23 cellular contexts compared by ENCODE assay signal in the genomic region with DNA sequence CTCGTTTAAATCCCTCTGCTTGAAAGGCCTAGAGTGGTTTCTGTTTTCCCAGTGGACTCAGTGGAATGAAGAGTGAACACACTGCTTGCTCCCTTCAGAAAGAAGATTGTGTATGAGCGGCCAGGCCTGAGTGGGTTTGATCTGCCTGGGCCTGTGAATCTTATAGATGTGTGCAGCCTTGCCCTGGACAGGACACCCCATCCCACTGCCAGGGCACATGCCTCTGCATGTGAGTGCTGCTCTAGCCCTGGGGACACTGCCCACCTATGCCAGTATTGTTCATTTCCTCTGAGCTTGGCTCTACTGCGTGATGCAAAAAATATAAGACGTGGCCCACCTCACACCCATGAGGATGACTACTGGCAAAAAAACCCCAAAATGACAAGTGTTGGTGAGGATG.
"Had no signal": no experiment of that assay in that cellular context is flagged by ENCODE, and none has a peak within 500 bp of the region (broad histone marks: within the 10 kb centered on the region; RNA-seq: fewer than 3 reads in every experiment).

No MANE protein-coding gene starts in this region.

- H3K4me1 ChIP-seq: adrenal gland had no signal

- DNase-seq: activated CD4-positive, alpha-beta T cell treated with anti-CD3 and anti-CD28 coated beads for 1 hour; activated CD4-positive, alpha-beta T cell treated with anti-CD3 and anti-CD28 coated beads, Interleukin-2, amount 10 ng/mL, durations not matched to agents 24 days and 14 days; activated CD4-positive, alpha-beta T cell treated with anti-CD3 and anti-CD28 coated beads, Interleukin-2, amount 50 U/mL, for 48 hours; activated naive CD4-positive, alpha-beta T cell treated with anti-CD3 and anti-CD28 coated beads, Interleukin-2, amount 50 U/mL, for 16 hours; activated naive CD8-positive, alpha-beta T cell treated with anti-CD3 and anti-CD28 coated beads, Interleukin-2, amount 10 ng/mL, durations not matched to agents 7 days and 5 days; activated T-cell treated with anti-CD3 and anti-CD28 coated beads, Interleukin-2, amount 50 U/mL, for 4 hours; adrenal gland; aorta; KG1; MG63; MV-4-11; NCI-H1436; NCI-H1694 treated with DMSO at 0.1 percent for 48 hours; NCI-H2029 treated with DMSO at 0.1 percent for 48 hours; NCI-H345; NCI-H510A; NCI-H526 treated with DMSO at 0.1 percent for 48 hours; NCI-H82; SIG-M5; T-helper 17 cell; T-helper 9 cell had no signal

- H3K27ac Mint-ChIP-seq: activated CD4-positive, alpha-beta T cell treated with anti-CD3 and anti-CD28 coated beads, Interleukin-2, amount 10 ng/mL, durations not matched to agents 24 days and 14 days; activated naive CD8-positive, alpha-beta T cell treated with anti-CD3 and anti-CD28 coated beads, Interleukin-2, amount 10 ng/mL, durations not matched to agents 7 days and 5 days; activated T-helper 17 cell treated with anti-CD3 and anti-CD28 coated beads, Interleukin-2, amount 50 U/mL, for 72 hours; T-helper 17 cell; WTC11 had no signal

- H3K9me3 Mint-ChIP-seq: activated CD4-positive, alpha-beta T cell treated with anti-CD3 and anti-CD28 coated beads, Interleukin-2, amount 10 ng/mL, durations not matched to agents 24 days and 14 days; activated naive CD8-positive, alpha-beta T cell treated with anti-CD3 and anti-CD28 coated beads, Interleukin-2, amount 10 ng/mL, durations not matched to agents 7 days and 5 days; activated T-cell treated with anti-CD3 and anti-CD28 coated beads, Interleukin-2, amount 50 U/mL, for 4 hours; activated T-helper 17 cell treated with anti-CD3 and anti-CD28 coated beads, Interleukin-2, amount 50 U/mL, for 72 hours; WTC11 had no signal

- H3K4me3 ChIP-seq: adrenal gland, MG63 had no signal

- H3K4me3 Mint-ChIP-seq: activated CD4-positive, alpha-beta T cell treated with anti-CD3 and anti-CD28 coated beads, Interleukin-2, amount 10 ng/mL, durations not matched to agents 24 days and 14 days; activated naive CD8-positive, alpha-beta T cell treated with anti-CD3 and anti-CD28 coated beads, Interleukin-2, amount 10 ng/mL, durations not matched to agents 7 days and 5 days; activated T-cell treated with anti-CD3 and anti-CD28 coated beads, Interleukin-2, amount 50 U/mL, for 4 hours; activated T-helper 17 cell treated with anti-CD3 and anti-CD28 coated beads, Interleukin-2, amount 50 U/mL, for 72 hours; T-helper 17 cell; WTC11 had no signal

- H3K4me1 Mint-ChIP-seq: activated CD4-positive, alpha-beta T cell treated with anti-CD3 and anti-CD28 coated beads, Interleukin-2, amount 10 ng/mL, durations not matched to agents 24 days and 14 days; activated naive CD8-positive, alpha-beta T cell treated with anti-CD3 and anti-CD28 coated beads, Interleukin-2, amount 10 ng/mL, durations not matched to agents 7 days and 5 days had no signal

- H3K27me3 ChIP-seq: adrenal gland, MG63 had no signal

- ATAC-seq: activated T-cell treated with anti-CD3 and anti-CD28 coated beads, Interleukin-2, amount 50 U/mL, for 4 hours; activated T-helper 17 cell treated with anti-CD3 and anti-CD28 coated beads, Interleukin-2, amount 50 U/mL, for 72 hours; T-helper 17 cell had no signal

- H3K9me3 ChIP-seq: adrenal gland, MG63 had no signal

- H3K27ac ChIP-seq: adrenal gland had no signal

- H3K36me3 ChIP-seq: adrenal gland, MG63 had no signal

- H3K36me3 Mint-ChIP-seq: activated naive CD8-positive, alpha-beta T cell treated with anti-CD3 and anti-CD28 coated beads, Interleukin-2, amount 10 ng/mL, durations not matched to agents 7 days and 5 days; WTC11 had no signal
